8 cellular contexts compared by ENCODE assay signal in the genomic region with DNA sequence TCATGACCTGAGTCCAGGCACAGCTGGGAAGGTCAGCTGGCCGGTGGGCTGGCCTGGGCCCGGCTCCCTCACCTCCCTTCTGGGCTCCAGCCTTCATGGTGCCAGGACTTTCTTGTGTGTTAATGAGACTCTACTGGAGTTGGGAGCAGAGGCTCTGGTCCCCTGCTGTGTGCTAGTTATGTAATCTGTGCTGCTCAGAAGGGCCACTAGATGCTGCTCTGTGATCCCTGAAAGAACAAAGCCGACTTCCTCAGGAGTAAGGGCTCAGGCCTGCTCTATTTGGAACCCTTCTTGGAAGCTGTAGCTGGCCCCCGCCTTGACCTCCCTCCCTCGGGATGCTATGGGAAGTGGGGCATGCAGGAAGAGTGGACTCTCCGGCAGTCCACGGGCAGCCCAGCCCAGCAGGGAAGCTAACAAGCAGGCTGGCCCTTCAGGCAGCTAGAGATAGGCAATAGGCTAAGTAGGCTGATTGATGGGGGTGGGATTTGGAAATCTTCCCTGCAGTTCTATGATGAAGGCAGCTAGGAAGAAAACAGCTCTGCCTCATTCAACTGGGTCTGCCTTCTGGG. TPM values are rescaled to one million over a fixed set of nuclear protein-coding genes. Genes with fewer than 3 reads are reported as not detected.
DNase-seq lines count a peak whose midpoint lies in the region; ATAC-seq and TF ChIP-seq lines count a peak whose summit lies in the region.

No MANE protein-coding gene starts in this region.

- peak; percentile 80 for ATAC-seq in left ventricle myocardium superior
- no peak for ATAC-seq in GM19023 (IDR thresholded peaks at IDR 0.05; ENCODE audit: unreplicated experiment)

- H3K9me3 ChIP-seq in HUES48 (ENCODE audit: control insufficient read depth, insufficient read depth, low read length), result no peaks in the 10 kb centered on the region

- H3K27me3 ChIP-seq in HUES48 (ENCODE audit: control insufficient read depth, insufficient read depth, low read length), result no peaks in the 10 kb centered on the region

- intact Hi-C loops in left ventricle myocardium superior (cut with micrococcal nuclease), result no loop called here
- intact Hi-C loops in posterior vena cava (cut with DNase I), result loop anchor here in 1 of 2 donors (10.0 kb wide), 1 partner anchor 271 kb away; no protein-coding TSS in a partner anchor

- in situ Hi-C loops in astrocyte of the spinal cord (cut with HindIII; ENCODE audit: low sequenced_read_pairs), result no loop called here

- peak; percentile 80 for TF ChIP-seq CTCF in astrocyte of the spinal cord (IDR thresholded peaks at IDR 0.05; ENCODE audit: low read depth, low read length)

- H3K4me1 ChIP-seq in HUES48 (ENCODE audit: control insufficient read depth, insufficient read depth, low read length), result peaks cover 32% of the 10 kb centered on the region

- no peak overlapping the region for H3K9ac ChIP-seq in HUES48 (ENCODE audit: low read depth, low read length)

- peaks cover 53% of the 10 kb centered on the region for H3K36me3 ChIP-seq in HUES48 (ENCODE audit: control insufficient read depth, insufficient read depth, low read length)

- H3K4me3 ChIP-seq in HUES48 (ENCODE audit: low read depth, low read length) (no peak overlapping the region), astrocyte of the spinal cord (ENCODE audit: low read depth, low read length) (no peak overlapping the region)

- DNase-seq in DMS79 treated with DMSO at 0.1 percent for 48 hours (lab: John Stamatoyannopoulos, UW), result peak; percentile 66
- DNase-seq in NOMO-1 (lab: John Stamatoyannopoulos, UW; ENCODE audit: unreplicated experiment in 2 of 2), result peak; percentile 8 to 54
- DNase-seq in astrocyte of the spinal cord (ENCODE audit: low read depth, low spot score), result peak; percentile 84
- DNase-seq in left ventricle myocardium superior, result peak; percentile 88
- DNase-seq in posterior vena cava (ENCODE audit: low spot score), result peak; percentile 89
- DNase-seq in stimulated activated CD8-positive, alpha-beta memory T cell treated with anti-CD3 and anti-CD28 coated beads, Interleukin-4, amount 100 ng/mL, for 48 hours, result no peak

- H3K27ac ChIP-seq in HUES48 (ENCODE audit: low read depth, low read length), result peak overlapping the region; percentile 91

RNA-seq across cellular contexts. Expression of gene CDK5R1, which starts 3.3 kb away (rescaled TPM):
- 1.4 TPM for total RNA-seq in left ventricle myocardium superior
- total RNA-seq in posterior vena cava, result 1 to 10 TPM in 1 of 2 donors, under 1 TPM in 1; 0.93 to 1.3 TPM

RNA-seq across cellular contexts. Expression of gene PSMD11, which starts 39.2 kb away (rescaled TPM):
- 67.8 TPM for total RNA-seq in left ventricle myocardium superior
- total RNA-seq in posterior vena cava, result 10 to 100 TPM; 50.1 to 57.0 TPM
